In genomic region chrX:152830312-152831305, GRCh38 we compare ENCODE assay signal across 8 cellular contexts. TPM values are rescaled to one million over a fixed set of nuclear protein-coding genes. Genes with fewer than 3 reads are reported as not detected.
A peak's percentile ranks its signal among the peaks of the same experiment; 100 is the strongest.
DNase-seq lines count a peak whose midpoint lies in the region; ATAC-seq and TF ChIP-seq lines count a peak whose summit lies in the region.

Gene CETN2 (minus strand): TSS chrX:152830757. CDS start chrX:152830710, 47 bp downstream.
Gene NSDHL (plus strand): TSS chrX:152831063. CDS start chrX:152846325, 15,262 bp downstream.

- H3K4me3 Mint-ChIP-seq in activated CD4-positive, alpha-beta memory T cell treated with anti-CD3 and anti-CD28 coated beads, Interleukin-2, amount 10 ng/mL, durations not matched to agents 7 days and 5 days: peak within 1 kb of the TSS; percentile 84

- peaks cover 19% of the 10 kb centered on the region for H3K36me3 Mint-ChIP-seq in activated CD4-positive, alpha-beta memory T cell treated with anti-CD3 and anti-CD28 coated beads, Interleukin-2, amount 10 ng/mL, durations not matched to agents 7 days and 5 days (ENCODE audit: low read depth)

- H3K4me3 ChIP-seq in lower leg skin (ENCODE audit: low read depth, poor library complexity, severe bottlenecking): peak within 1 kb of the TSS; percentile 48

- no peak for TF ChIP-seq CTCF in lower leg skin (IDR thresholded peaks at IDR 0.05)

- peak within 1 kb of the TSS; percentile 74 for H3K27ac Mint-ChIP-seq in activated CD4-positive, alpha-beta memory T cell treated with anti-CD3 and anti-CD28 coated beads, Interleukin-2, amount 10 ng/mL, durations not matched to agents 7 days and 5 days

- no peaks in the 10 kb centered on the region for H3K27me3 Mint-ChIP-seq in activated CD4-positive, alpha-beta memory T cell treated with anti-CD3 and anti-CD28 coated beads, Interleukin-2, amount 10 ng/mL, durations not matched to agents 7 days and 5 days

- no peak for TF ChIP-seq POLR2A in lower leg skin (IDR thresholded peaks at IDR 0.05)

- WGBS in lower leg skin, 2 donors: 0 to 32% methylated on average over 28 to 71 of the region's 71 CpGs

- no peaks in the 10 kb centered on the region for H3K9me3 Mint-ChIP-seq in activated CD4-positive, alpha-beta memory T cell treated with anti-CD3 and anti-CD28 coated beads, Interleukin-2, amount 10 ng/mL, durations not matched to agents 7 days and 5 days

- ATAC-seq in GM19438 (IDR thresholded peaks at IDR 0.05; ENCODE audit: low read depth, unreplicated experiment) (peak; percentile 98), HG03575 (IDR thresholded peaks at IDR 0.05; ENCODE audit: extremely low read depth, insufficient number of reproducible peaks, low FRiP score, unreplicated experiment) (peak; percentile 89)

- DNase-seq in CD1c-positive myeloid dendritic cell (ENCODE audit: extremely low spot score): peak; percentile 94
- DNase-seq in NCI-H82 treated with DMSO at 0.1 percent for 48 hours (lab: John Stamatoyannopoulos, UW; ENCODE audit: unreplicated experiment): peak; percentile 90
- peak; percentile 95 for DNase-seq in activated CD4-positive, alpha-beta memory T cell treated with anti-CD3 and anti-CD28 coated beads, Interleukin-2, amount 10 ng/mL, durations not matched to agents 7 days and 5 days
- DNase-seq in ecto neural progenitor cell (ENCODE audit: low spot score): peak; percentile 95
- peak; percentile 92 to 99 for DNase-seq in lower leg skin (ENCODE audit: low spot score in 2 of 2)
- DNase-seq in stimulated activated CD4-positive, alpha-beta T cell treated with anti-CD3 and anti-CD28 coated beads, Interleukin-4, amount 100 ng/mL, for 48 hours (ENCODE audit: low read depth in 2 of 2): peak; percentile 81 to 88

- CTCF ChIA-PET in activated CD4-positive, alpha-beta memory T cell treated with anti-CD3 and anti-CD28 coated beads, Interleukin-2, amount 10 ng/mL, durations not matched to agents 7 days and 5 days (lab: Charles Lee): interaction anchor here (0.6 to 1.3 kb wide), 2 partner anchors 9 to 1847 kb away, joined by 3 to 4 read pairs; partner anchors contain the start of gene HMGB3

- peaks cover 22% of the 10 kb centered on the region for H3K4me1 Mint-ChIP-seq in activated CD4-positive, alpha-beta memory T cell treated with anti-CD3 and anti-CD28 coated beads, Interleukin-2, amount 10 ng/mL, durations not matched to agents 7 days and 5 days

- intact Hi-C loops in lower leg skin (cut with DNase I; ENCODE audit: low total_unique reads): no loop called here

- POLR2A ChIA-PET in activated CD4-positive, alpha-beta memory T cell treated with anti-CD3 and anti-CD28 coated beads, Interleukin-2, amount 10 ng/mL, durations not matched to agents 7 days and 5 days (lab: Charles Lee): no interaction called here

RNA-seq across cellular contexts. Expression of gene CETN2, which starts in this region (rescaled TPM):
- total RNA-seq in activated CD4-positive, alpha-beta memory T cell treated with anti-CD3 and anti-CD28 coated beads, Interleukin-2, amount 10 ng/mL, durations not matched to agents 7 days and 5 days: 1 to 10 TPM; 7.7 TPM
- total RNA-seq in lower leg skin: 10 to 100 TPM; 10.5 to 18.8 (median 13.5) TPM

RNA-seq across cellular contexts. Expression of gene NSDHL, which starts in this region (rescaled TPM):
- total RNA-seq in activated CD4-positive, alpha-beta memory T cell treated with anti-CD3 and anti-CD28 coated beads, Interleukin-2, amount 10 ng/mL, durations not matched to agents 7 days and 5 days: 10 to 100 TPM; 17.0 to 18.6 TPM
- 10 to 100 TPM; 13.2 to 22.5 (median 17.9) TPM for total RNA-seq in lower leg skin

Comparison
In these comparisons a context has a peak if more than half of its experiments do, and no peak if none do; other contexts are left out.
1. Peak in every context shown above with its lines: DNase-seq, ATAC-seq and H3K4me3 ChIP-seq.